ENCODE assay signal across 1 cellular context in the genomic region with DNA sequence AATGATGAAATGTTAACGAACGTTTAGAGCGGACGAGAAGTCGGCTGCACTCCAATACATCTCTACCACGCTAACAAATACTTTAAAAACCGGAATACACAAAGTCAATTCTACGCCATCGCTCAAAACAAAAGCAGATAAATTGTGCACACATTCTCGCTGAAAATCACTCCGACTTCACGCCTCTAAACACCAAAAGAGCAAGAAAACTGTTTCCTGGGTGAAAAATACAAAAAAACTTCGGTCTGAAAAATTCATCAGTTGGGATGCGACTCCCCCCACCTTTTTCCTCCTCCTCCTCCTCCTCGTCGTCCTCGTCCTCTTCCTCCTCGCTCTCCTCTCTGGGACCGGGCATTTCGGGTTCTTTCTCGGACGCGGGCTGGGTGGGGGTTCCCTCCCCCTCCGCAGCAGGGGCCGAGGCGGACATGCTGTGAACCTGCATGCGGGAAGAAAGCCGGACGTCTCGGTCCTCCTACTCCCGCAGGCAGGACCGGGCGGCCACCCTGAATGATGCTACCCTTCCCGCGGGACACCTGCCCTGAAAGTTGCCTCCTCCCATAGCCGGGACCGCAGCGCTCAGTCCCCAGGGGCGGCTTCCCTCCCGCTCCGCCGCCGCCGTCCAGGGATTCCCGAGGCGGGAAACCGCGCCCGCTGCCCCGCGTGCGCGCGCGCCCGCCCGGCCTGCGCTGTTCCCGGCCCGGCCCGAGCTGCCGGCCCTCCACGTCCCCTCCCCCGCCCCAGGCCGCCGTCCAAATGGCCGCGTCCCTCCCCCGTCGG.
TF ChIP-seq lines count a peak whose summit lies in the region.

No MANE protein-coding gene starts in this region.

TF ChIP-seq in K562, 482 proteins besides CTCF, POLR2A, EP300 and RAD21 (continued from another document and continues in another):
- TF ChIP-seq, protein P1, sequence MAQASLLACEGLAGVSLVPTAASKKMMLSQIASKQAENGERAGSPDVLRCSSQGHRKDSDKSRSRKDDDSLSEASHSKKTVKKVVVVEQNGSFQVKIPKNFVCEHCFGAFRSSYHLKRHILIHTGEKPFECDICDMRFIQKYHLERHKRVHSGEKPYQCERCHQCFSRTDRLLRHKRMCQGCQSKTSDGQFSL (CRISPR knock-in tag; IDR thresholded peaks at IDR 0.05), result peak; percentile 53; the same call in 1 of the 2 replicates
- TF ChIP-seq, protein P1 (tag; IDR thresholded peaks at IDR 0.05), result no peak
- TF ChIP-seq FOXP1 (CRISPR knock-in tag; IDR thresholded peaks at IDR 0.05) (no peak), BHLHE40 (IDR thresholded peaks at IDR 0.05; ENCODE audit: low read length) (no peak), TSC22D4 (tag; IDR thresholded peaks at IDR 0.05) (no peak), RFX5 (IDR thresholded peaks at IDR 0.05; ENCODE audit: low read depth, low read length) (no peak), NBN (IDR thresholded peaks at IDR 0.05; ENCODE audit: low read depth) (peak; percentile 71; the same call in 1 of the 2 replicates), PTTG1 (tag; IDR thresholded peaks at IDR 0.05; ENCODE audit: low read depth) (no peak), SUPT5H (IDR thresholded peaks at IDR 0.05) (0 out of 2 replicates have a peak, but pooled peaks have one; percentile 20), FOXM1 (IDR thresholded peaks at IDR 0.05; ENCODE audit: low read depth) (no peak), FOXM1 (CRISPR knock-in tag; IDR thresholded peaks at IDR 0.05; ENCODE audit: low read depth) (peak; percentile 34; the same call in 1 of the 2 replicates), DDX20 (tag; IDR thresholded peaks at IDR 0.05; ENCODE audit: low read depth) (no peak), KHSRP (IDR thresholded peaks at IDR 0.05) (no peak), NRF1 (conservative IDR thresholded peaks at IDR 0.05 in 1 of 2, IDR thresholded peaks at IDR 0.05 in 1 of 2) (peak; percentile 58 to 61; a peak in 3 of 4 replicates), ESRRA (IDR thresholded peaks at IDR 0.05; ENCODE audit: borderline replicate concordance, low read depth) (no peak), SPI1 (IDR thresholded peaks at IDR 0.05; ENCODE audit: borderline replicate concordance, low read depth, low read length) (no peak), SMARCE1 (IDR thresholded peaks at IDR 0.05) (peak; percentile 37; the same call in 1 of the 2 replicates)
- TF ChIP-seq, protein P2, sequence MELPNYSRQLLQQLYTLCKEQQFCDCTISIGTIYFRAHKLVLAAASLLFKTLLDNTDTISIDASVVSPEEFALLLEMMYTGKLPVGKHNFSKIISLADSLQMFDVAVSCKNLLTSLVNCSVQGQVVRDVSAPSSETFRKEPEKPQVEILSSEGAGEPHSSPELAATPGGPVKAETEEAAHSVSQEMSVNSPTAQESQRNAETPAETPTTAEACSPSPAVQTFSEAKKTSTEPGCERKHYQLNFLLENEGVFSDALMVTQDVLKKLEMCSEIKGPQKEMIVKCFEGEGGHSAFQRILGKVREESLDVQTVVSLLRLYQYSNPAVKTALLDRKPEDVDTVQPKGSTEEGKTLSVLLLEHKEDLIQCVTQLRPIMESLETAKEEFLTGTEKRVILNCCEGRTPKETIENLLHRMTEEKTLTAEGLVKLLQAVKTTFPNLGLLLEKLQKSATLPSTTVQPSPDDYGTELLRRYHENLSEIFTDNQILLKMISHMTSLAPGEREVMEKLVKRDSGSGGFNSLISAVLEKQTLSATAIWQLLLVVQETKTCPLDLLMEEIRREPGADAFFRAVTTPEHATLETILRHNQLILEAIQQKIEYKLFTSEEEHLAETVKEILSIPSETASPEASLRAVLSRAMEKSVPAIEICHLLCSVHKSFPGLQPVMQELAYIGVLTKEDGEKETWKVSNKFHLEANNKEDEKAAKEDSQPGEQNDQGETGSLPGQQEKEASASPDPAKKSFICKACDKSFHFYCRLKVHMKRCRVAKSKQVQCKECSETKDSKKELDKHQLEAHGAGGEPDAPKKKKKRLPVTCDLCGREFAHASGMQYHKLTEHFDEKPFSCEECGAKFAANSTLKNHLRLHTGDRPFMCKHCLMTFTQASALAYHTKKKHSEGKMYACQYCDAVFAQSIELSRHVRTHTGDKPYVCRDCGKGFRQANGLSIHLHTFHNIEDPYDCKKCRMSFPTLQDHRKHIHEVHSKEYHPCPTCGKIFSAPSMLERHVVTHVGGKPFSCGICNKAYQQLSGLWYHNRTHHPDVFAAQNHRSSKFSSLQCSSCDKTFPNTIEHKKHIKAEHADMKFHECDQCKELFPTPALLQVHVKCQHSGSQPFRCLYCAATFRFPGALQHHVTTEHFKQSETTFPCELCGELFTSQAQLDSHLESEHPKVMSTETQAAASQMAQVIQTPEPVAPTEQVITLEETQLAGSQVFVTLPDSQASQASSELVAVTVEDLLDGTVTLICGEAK (IDR thresholded peaks at IDR 0.05), result peak; percentile 71
- TF ChIP-seq, protein P2 (CRISPR knock-in tag; IDR thresholded peaks at IDR 0.05), result no peak
- TF ChIP-seq, protein P3, sequence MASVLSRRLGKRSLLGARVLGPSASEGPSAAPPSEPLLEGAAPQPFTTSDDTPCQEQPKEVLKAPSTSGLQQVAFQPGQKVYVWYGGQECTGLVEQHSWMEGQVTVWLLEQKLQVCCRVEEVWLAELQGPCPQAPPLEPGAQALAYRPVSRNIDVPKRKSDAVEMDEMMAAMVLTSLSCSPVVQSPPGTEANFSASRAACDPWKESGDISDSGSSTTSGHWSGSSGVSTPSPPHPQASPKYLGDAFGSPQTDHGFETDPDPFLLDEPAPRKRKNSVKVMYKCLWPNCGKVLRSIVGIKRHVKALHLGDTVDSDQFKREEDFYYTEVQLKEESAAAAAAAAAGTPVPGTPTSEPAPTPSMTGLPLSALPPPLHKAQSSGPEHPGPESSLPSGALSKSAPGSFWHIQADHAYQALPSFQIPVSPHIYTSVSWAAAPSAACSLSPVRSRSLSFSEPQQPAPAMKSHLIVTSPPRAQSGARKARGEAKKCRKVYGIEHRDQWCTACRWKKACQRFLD (CRISPR knock-in tag; IDR thresholded peaks at IDR 0.05), result no peak
- TF ChIP-seq, protein P4, sequence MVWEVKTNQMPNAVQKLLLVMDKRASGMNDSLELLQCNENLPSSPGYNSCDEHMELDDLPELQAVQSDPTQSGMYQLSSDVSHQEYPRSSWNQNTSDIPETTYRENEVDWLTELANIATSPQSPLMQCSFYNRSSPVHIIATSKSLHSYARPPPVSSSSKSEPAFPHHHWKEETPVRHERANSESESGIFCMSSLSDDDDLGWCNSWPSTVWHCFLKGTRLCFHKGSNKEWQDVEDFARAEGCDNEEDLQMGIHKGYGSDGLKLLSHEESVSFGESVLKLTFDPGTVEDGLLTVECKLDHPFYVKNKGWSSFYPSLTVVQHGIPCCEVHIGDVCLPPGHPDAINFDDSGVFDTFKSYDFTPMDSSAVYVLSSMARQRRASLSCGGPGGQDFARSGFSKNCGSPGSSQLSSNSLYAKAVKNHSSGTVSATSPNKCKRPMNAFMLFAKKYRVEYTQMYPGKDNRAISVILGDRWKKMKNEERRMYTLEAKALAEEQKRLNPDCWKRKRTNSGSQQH (CRISPR knock-in tag; IDR thresholded peaks at IDR 0.05), result no peak
- TF ChIP-seq, protein P5, sequence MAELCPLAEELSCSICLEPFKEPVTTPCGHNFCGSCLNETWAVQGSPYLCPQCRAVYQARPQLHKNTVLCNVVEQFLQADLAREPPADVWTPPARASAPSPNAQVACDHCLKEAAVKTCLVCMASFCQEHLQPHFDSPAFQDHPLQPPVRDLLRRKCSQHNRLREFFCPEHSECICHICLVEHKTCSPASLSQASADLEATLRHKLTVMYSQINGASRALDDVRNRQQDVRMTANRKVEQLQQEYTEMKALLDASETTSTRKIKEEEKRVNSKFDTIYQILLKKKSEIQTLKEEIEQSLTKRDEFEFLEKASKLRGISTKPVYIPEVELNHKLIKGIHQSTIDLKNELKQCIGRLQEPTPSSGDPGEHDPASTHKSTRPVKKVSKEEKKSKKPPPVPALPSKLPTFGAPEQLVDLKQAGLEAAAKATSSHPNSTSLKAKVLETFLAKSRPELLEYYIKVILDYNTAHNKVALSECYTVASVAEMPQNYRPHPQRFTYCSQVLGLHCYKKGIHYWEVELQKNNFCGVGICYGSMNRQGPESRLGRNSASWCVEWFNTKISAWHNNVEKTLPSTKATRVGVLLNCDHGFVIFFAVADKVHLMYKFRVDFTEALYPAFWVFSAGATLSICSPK (IDR thresholded peaks at IDR 0.05; ENCODE audit: borderline replicate concordance), result no peak
- TF ChIP-seq, protein P6, sequence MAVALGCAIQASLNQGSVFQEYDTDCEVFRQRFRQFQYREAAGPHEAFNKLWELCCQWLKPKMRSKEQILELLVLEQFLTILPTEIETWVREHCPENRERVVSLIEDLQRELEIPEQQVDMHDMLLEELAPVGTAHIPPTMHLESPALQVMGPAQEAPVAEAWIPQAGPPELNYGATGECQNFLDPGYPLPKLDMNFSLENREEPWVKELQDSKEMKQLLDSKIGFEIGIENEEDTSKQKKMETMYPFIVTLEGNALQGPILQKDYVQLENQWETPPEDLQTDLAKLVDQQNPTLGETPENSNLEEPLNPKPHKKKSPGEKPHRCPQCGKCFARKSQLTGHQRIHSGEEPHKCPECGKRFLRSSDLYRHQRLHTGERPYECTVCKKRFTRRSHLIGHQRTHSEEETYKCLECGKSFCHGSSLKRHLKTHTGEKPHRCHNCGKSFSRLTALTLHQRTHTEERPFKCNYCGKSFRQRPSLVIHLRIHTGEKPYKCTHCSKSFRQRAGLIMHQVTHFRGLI (CRISPR knock-in tag; IDR thresholded peaks at IDR 0.05), result no peak
- TF ChIP-seq, protein P7, sequence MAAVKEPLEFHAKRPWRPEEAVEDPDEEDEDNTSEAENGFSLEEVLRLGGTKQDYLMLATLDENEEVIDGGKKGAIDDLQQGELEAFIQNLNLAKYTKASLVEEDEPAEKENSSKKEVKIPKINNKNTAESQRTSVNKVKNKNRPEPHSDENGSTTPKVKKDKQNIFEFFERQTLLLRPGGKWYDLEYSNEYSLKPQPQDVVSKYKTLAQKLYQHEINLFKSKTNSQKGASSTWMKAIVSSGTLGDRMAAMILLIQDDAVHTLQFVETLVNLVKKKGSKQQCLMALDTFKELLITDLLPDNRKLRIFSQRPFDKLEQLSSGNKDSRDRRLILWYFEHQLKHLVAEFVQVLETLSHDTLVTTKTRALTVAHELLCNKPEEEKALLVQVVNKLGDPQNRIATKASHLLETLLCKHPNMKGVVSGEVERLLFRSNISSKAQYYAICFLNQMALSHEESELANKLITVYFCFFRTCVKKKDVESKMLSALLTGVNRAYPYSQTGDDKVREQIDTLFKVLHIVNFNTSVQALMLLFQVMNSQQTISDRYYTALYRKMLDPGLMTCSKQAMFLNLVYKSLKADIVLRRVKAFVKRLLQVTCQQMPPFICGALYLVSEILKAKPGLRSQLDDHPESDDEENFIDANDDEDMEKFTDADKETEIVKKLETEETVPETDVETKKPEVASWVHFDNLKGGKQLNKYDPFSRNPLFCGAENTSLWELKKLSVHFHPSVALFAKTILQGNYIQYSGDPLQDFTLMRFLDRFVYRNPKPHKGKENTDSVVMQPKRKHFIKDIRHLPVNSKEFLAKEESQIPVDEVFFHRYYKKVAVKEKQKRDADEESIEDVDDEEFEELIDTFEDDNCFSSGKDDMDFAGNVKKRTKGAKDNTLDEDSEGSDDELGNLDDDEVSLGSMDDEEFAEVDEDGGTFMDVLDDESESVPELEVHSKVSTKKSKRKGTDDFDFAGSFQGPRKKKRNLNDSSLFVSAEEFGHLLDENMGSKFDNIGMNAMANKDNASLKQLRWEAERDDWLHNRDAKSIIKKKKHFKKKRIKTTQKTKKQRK (IDR thresholded peaks at IDR 0.05; ENCODE audit: borderline replicate concordance, low read depth, low read length), result no peak
